In the genomic region with DNA sequence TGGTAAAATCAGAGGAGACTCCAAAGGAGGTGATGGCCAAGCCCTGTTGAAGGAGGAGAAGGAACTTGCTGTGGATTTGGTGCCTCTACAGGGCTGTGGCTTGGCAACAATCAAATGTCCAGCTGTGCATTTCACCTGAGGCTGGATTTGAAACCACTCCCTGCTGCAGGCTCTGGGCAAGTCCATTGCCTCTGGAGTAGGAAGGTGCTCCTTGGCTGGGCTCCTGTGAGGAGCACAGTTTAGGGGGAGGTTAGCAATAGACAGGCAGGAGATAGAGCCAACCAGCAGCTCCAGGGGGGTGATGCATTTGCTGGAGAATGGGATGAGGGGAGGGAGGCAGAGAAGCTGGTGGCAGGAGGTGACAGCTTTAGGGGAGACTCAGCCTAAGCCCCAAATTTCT, we compare ENCODE assay signal across 21 cellular contexts. TPM values are rescaled to one million over a fixed set of nuclear protein-coding genes. Genes with fewer than 3 reads are reported as not detected.
DNase-seq lines count a peak whose midpoint lies in the region; ATAC-seq and TF ChIP-seq lines count a peak whose summit lies in the region.
"Had no signal": no experiment of that assay in that cellular context is flagged by ENCODE, and none has a peak within 500 bp of the region (broad histone marks: within the 10 kb centered on the region; RNA-seq: fewer than 3 reads in every experiment).

No MANE protein-coding gene starts in this region.

- H3K27ac Mint-ChIP-seq in activated CD4-positive, alpha-beta T cell treated with anti-CD3 and anti-CD28 coated beads for 36 hours, result peak overlapping the region; percentile 4
- H3K27ac Mint-ChIP-seq in WTC11, result no peak overlapping the region
- H3K27ac Mint-ChIP-seq: CD14-positive monocyte, GM23338 had no signal

- no peaks in the 10 kb centered on the region for H3K36me3 Mint-ChIP-seq in activated CD4-positive, alpha-beta T cell treated with anti-CD3 and anti-CD28 coated beads for 36 hours (ENCODE audit: low read depth)
- H3K36me3 Mint-ChIP-seq in WTC11, result no peaks in the 10 kb centered on the region
- H3K36me3 Mint-ChIP-seq: CD14-positive monocyte, IgD-negative memory B cell had no signal

- H3K4me3 Mint-ChIP-seq in activated CD4-positive, alpha-beta T cell treated with anti-CD3 and anti-CD28 coated beads for 36 hours, result no peak overlapping the region
- H3K4me3 Mint-ChIP-seq in WTC11, result no peak overlapping the region
- H3K4me3 Mint-ChIP-seq: CD14-positive monocyte, GM23338, IgD-negative memory B cell had no signal

- POLR2A ChIA-PET in activated CD4-positive, alpha-beta T cell treated with anti-CD3 and anti-CD28 coated beads for 36 hours (lab: Charles Lee), result no interaction called here
- POLR2A ChIA-PET in WTC11 (lab: Charles Lee), result no interaction called here

- H3K4me1 Mint-ChIP-seq in activated CD4-positive, alpha-beta T cell treated with anti-CD3 and anti-CD28 coated beads for 36 hours, result no peaks in the 10 kb centered on the region
- peaks cover 6% of the 10 kb centered on the region for H3K4me1 Mint-ChIP-seq in WTC11
- H3K4me1 Mint-ChIP-seq: CD14-positive monocyte, IgD-negative memory B cell had no signal

- DNase-seq in activated CD4-positive, alpha-beta T cell treated with anti-CD3 and anti-CD28 coated beads for 36 hours, result no peak
- DNase-seq in activated CD4-positive, alpha-beta T cell treated with anti-CD3 and anti-CD28 coated beads, Interleukin-2, amount 50 U/mL, for 4 hours, result no peak
- DNase-seq in iPS-NIHi7 (ENCODE audit: extremely low spot score), result peak; percentile 7
- peak; percentile 5 for DNase-seq in sciatic nerve (ENCODE audit: low spot score)
- DNase-seq in WTC11 (ENCODE audit: low spot score), result no peak
- no peak for DNase-seq in ACHN
- DNase-seq in stimulated activated CD4-positive, alpha-beta T cell treated with anti-CD3 and anti-CD28 coated beads, Interleukin-1b, Interleukin-23, amount 100 ng/mL, for 48 hours, result no peak
- DNase-seq: DMS53, GDM1, NCI-H1105, NCI-H146, NCI-H2029 treated with DMSO at 0.1 percent for 48 hours, NCI-H226, NCI-H510A treated with DMSO at 0.1 percent for 48 hours, NCI-H82, SIG-M5 had no signal

- no peak for TF ChIP-seq CTCF in WTC11 (IDR thresholded peaks at IDR 0.05)

- in situ Hi-C loops in ACHN (cut with HindIII; ENCODE audit: low pct_ligation_motif_present, low pct_unique_long_range_greater_than_20kb, low sequenced_read_pairs), result no loop called here

- CTCF ChIA-PET in activated CD4-positive, alpha-beta T cell treated with anti-CD3 and anti-CD28 coated beads for 36 hours (lab: Charles Lee), result interaction anchor here (0.6 to 1.3 kb wide), 2 partner anchors 18 to 187 kb away, joined by 3 read pairs; no protein-coding TSS in a partner anchor
- CTCF ChIA-PET in WTC11 (lab: Charles Lee), result no interaction called here

- no peaks in the 10 kb centered on the region for H3K9me3 Mint-ChIP-seq in activated CD4-positive, alpha-beta T cell treated with anti-CD3 and anti-CD28 coated beads for 36 hours (ENCODE audit: low read depth)
- H3K9me3 Mint-ChIP-seq in WTC11, result no peaks in the 10 kb centered on the region
- H3K9me3 Mint-ChIP-seq: CD14-positive monocyte, GM23338, IgD-negative memory B cell had no signal

- peaks cover 5% of the 10 kb centered on the region for H3K27me3 Mint-ChIP-seq in activated CD4-positive, alpha-beta T cell treated with anti-CD3 and anti-CD28 coated beads for 36 hours
- H3K27me3 Mint-ChIP-seq in WTC11 (ENCODE audit: low read depth), result peaks cover 6% of the 10 kb centered on the region

- ATAC-seq in activated CD4-positive, alpha-beta T cell treated with anti-CD3 and anti-CD28 coated beads for 36 hours, result no peak
- no peak for ATAC-seq in sciatic nerve
- no peak for ATAC-seq in HG03039 (IDR thresholded peaks at IDR 0.05; ENCODE audit: unreplicated experiment)
- ATAC-seq in WTC11, result no peak
- ATAC-seq: GM23338, Panc1 had no signal

- intact Hi-C loops in activated CD4-positive, alpha-beta T cell treated with anti-CD3 and anti-CD28 coated beads for 36 hours (cut with DNase I, micrococcal nuclease), result no loop called here
- intact Hi-C loops in sciatic nerve (cut with DNase I), result no loop called here

TF ChIP-seq in WTC11, 78 proteins besides CTCF, POLR2A, EP300 and RAD21:
- TF ChIP-seq ZNF396 (CRISPR knock-in tag; IDR thresholded peaks at IDR 0.05; ENCODE audit: borderline replicate concordance), result no peak
- no peak for TF ChIP-seq ZNF232 (CRISPR knock-in tag; IDR thresholded peaks at IDR 0.05)
- no peak for TF ChIP-seq ZNF317 (CRISPR knock-in tag; IDR thresholded peaks at IDR 0.05; ENCODE audit: borderline replicate concordance, low read depth)
- TF ChIP-seq, protein P1, sequence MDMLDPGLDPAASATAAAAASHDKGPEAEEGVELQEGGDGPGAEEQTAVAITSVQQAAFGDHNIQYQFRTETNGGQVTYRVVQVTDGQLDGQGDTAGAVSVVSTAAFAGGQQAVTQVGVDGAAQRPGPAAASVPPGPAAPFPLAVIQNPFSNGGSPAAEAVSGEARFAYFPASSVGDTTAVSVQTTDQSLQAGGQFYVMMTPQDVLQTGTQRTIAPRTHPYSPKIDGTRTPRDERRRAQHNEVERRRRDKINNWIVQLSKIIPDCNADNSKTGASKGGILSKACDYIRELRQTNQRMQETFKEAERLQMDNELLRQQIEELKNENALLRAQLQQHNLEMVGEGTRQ (CRISPR knock-in tag; IDR thresholded peaks at IDR 0.05), result no peak
- no peak for TF ChIP-seq NR2C2 (CRISPR knock-in tag; IDR thresholded peaks at IDR 0.05)
- no peak for TF ChIP-seq ZNF671 (CRISPR knock-in tag; IDR thresholded peaks at IDR 0.05)
- TF ChIP-seq, protein P2, sequence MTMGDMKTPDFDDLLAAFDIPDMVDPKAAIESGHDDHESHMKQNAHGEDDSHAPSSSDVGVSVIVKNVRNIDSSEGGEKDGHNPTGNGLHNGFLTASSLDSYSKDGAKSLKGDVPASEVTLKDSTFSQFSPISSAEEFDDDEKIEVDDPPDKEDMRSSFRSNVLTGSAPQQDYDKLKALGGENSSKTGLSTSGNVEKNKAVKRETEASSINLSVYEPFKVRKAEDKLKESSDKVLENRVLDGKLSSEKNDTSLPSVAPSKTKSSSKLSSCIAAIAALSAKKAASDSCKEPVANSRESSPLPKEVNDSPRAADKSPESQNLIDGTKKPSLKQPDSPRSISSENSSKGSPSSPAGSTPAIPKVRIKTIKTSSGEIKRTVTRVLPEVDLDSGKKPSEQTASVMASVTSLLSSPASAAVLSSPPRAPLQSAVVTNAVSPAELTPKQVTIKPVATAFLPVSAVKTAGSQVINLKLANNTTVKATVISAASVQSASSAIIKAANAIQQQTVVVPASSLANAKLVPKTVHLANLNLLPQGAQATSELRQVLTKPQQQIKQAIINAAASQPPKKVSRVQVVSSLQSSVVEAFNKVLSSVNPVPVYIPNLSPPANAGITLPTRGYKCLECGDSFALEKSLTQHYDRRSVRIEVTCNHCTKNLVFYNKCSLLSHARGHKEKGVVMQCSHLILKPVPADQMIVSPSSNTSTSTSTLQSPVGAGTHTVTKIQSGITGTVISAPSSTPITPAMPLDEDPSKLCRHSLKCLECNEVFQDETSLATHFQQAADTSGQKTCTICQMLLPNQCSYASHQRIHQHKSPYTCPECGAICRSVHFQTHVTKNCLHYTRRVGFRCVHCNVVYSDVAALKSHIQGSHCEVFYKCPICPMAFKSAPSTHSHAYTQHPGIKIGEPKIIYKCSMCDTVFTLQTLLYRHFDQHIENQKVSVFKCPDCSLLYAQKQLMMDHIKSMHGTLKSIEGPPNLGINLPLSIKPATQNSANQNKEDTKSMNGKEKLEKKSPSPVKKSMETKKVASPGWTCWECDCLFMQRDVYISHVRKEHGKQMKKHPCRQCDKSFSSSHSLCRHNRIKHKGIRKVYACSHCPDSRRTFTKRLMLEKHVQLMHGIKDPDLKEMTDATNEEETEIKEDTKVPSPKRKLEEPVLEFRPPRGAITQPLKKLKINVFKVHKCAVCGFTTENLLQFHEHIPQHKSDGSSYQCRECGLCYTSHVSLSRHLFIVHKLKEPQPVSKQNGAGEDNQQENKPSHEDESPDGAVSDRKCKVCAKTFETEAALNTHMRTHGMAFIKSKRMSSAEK (CRISPR knock-in tag; IDR thresholded peaks at IDR 0.05; ENCODE audit: borderline replicate concordance), result no peak
- no peak for TF ChIP-seq JUN (CRISPR knock-in tag; IDR thresholded peaks at IDR 0.05)
- TF ChIP-seq, protein P3, sequence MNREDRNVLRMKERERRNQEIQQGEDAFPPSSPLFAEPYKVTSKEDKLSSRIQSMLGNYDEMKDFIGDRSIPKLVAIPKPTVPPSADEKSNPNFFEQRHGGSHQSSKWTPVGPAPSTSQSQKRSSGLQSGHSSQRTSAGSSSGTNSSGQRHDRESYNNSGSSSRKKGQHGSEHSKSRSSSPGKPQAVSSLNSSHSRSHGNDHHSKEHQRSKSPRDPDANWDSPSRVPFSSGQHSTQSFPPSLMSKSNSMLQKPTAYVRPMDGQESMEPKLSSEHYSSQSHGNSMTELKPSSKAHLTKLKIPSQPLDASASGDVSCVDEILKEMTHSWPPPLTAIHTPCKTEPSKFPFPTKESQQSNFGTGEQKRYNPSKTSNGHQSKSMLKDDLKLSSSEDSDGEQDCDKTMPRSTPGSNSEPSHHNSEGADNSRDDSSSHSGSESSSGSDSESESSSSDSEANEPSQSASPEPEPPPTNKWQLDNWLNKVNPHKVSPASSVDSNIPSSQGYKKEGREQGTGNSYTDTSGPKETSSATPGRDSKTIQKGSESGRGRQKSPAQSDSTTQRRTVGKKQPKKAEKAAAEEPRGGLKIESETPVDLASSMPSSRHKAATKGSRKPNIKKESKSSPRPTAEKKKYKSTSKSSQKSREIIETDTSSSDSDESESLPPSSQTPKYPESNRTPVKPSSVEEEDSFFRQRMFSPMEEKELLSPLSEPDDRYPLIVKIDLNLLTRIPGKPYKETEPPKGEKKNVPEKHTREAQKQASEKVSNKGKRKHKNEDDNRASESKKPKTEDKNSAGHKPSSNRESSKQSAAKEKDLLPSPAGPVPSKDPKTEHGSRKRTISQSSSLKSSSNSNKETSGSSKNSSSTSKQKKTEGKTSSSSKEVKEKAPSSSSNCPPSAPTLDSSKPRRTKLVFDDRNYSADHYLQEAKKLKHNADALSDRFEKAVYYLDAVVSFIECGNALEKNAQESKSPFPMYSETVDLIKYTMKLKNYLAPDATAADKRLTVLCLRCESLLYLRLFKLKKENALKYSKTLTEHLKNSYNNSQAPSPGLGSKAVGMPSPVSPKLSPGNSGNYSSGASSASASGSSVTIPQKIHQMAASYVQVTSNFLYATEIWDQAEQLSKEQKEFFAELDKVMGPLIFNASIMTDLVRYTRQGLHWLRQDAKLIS (CRISPR knock-in tag; IDR thresholded peaks at IDR 0.05; ENCODE audit: borderline replicate concordance), result no peak
- no peak for TF ChIP-seq JAZF1 (CRISPR knock-in tag; IDR thresholded peaks at IDR 0.05)
- TF ChIP-seq CREM (CRISPR knock-in tag; IDR thresholded peaks at IDR 0.05), result no peak

RNA-seq across cellular contexts. Expression of a gene that starts 26.5 kb away (rescaled TPM):
- total RNA-seq in activated CD4-positive, alpha-beta T cell treated with anti-CD3 and anti-CD28 coated beads for 36 hours, result 1 to 10 TPM; 1.5 to 1.6 TPM
- 20.1 TPM for total RNA-seq in sciatic nerve
- total RNA-seq in WTC11 (2021), result 2.1 to 3.1 TPM (median 2.9 TPM) in 3 replicates

Comparison
In these comparisons a context has a peak if more than half of its experiments do, and no peak if none do; other contexts are left out.
1. DNase-seq: peak in iPS-NIHi7 (single experiment) and sciatic nerve (single experiment); none in activated CD4-positive, alpha-beta T cell treated with anti-CD3 and anti-CD28 coated beads for 36 hours (single experiment), activated CD4-positive, alpha-beta T cell treated with anti-CD3 and anti-CD28 coated beads, Interleukin-2, amount 50 U/mL, for 4 hours (0 of 2), WTC11 (single experiment), ACHN (single experiment) and stimulated activated CD4-positive, alpha-beta T cell treated with anti-CD3 and anti-CD28 coated beads, Interleukin-1b, Interleukin-23, amount 100 ng/mL, for 48 hours (single experiment).